Comparison of ENCODE assay signal across 1 cellular context in the genomic region with DNA sequence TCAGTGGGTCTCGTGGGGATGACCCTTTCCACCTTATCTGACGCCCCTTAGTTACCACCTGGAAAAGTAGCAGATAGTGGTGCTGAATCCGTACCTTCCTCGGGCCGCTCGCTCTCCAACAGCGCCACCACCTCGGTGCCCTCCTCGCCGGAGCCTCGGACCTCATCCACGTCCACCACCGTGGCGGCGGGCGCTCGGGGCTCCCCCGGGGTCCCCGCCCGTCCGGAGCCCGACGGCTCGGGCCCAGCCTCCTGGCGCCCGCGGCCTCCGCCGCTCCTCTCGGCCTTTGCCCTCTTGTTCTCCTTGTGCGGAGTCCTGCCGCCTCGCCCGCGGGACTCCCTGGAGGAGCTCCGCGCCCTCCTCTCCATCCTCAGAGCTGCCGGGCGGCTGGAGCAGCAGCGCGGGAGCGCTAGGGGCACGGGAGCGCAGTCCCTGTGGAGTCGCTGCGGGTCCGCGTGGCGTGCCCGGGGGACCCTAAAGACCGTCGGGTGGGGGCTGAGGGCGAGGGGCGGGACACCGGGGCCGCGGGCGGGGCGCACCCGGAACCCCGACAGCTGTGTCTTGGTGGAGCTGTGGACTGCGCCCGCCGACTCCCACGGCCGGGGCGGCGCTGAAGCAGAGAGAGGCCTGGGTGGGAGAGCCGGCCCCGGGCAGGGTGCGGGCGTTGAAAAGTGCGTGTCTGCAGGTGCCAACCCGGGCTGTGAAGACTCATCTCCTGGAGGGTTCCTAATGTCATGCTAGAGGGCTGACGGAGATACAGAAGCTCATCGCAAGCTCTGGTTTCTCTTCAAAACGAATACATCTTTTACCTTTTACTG.
TF ChIP-seq lines count a peak whose summit lies in the region.

A gene (minus strand): TSS at position 452 of the 818 bp plus-strand sequence. CDS start 84 bp downstream, at position 368.

TF ChIP-seq in HepG2, 621 proteins besides CTCF, POLR2A, EP300 and RAD21:
- 0 out of 2 replicates have a peak, but pooled peaks have one; percentile 42 for TF ChIP-seq ZNF777 (CRISPR knock-in tag; IDR thresholded peaks at IDR 0.05)
- no peak for TF ChIP-seq ZSCAN29 (CRISPR knock-in tag; conservative IDR thresholded peaks at IDR 0.05)
